ENCODE assay signal across 7 cellular contexts in the genomic region with DNA sequence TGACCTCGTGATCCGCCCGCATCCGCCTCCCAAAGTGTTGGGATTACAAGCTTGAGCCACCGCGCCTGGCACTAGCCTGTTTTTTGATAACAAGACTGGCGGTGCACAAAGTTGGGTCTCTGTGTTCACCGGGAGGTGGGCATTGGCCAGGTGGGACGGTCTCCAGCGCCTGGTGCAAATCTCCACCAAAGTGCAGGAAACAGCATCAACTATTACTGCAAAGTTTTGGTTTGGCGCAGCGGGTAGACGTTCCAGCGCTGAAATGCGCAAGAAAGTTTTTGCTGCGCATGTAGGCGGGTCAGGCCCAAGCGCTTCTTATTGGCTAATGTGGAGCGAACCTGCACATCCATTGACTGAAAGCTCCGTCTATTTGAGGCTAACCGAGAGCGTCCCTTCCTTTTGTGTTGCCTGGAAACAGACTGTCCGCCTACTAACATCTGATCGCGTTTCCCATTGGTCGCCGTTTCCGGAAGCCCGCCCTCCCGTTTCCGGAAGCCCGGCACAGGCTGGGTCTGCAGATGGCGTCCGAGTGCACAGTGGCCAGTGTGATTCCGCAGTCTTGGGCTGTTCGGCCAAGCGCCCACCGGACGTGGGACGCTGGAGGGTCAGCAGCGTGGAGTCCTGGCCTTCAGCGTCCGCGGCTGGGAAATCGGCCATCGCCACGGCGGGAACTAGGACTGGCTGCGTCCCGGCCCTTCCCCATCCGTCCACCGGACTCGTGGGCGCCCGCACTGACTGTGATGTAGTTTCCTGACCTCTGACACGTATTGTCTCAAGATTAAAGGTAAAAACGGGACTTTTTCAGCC. TPM values are rescaled to one million over a fixed set of nuclear protein-coding genes. Genes with fewer than 3 reads are reported as not detected.
DNase-seq lines count a peak whose midpoint lies in the region; ATAC-seq, FAIRE-seq and TF ChIP-seq lines count a peak whose summit lies in the region.

No MANE protein-coding gene starts in this region.

- H3K27me3 ChIP-seq in GM12878 (replicated peaks in 1 of 2; ENCODE audit: control insufficient read depth in 2 of 2, insufficient read depth in 2 of 2, low read length in 1 of 2): no peaks in the 10 kb centered on the region

- H3K9me3 ChIP-seq in GM12878 (replicated peaks; ENCODE audit: control insufficient read depth, insufficient read depth, low read length): peaks cover 4% of the 10 kb centered on the region; the same call in 2 of the 3 replicates

- no TSS peak for BruUV-seq in GM12878 (replicated peaks; lab: Mats Ljungman, UMichigan)

- ATAC-seq in GM18505 (IDR thresholded peaks at IDR 0.05; ENCODE audit: unreplicated experiment) (peak; percentile 95), HG02973 (IDR thresholded peaks at IDR 0.05; ENCODE audit: unreplicated experiment) (peak; percentile 97), GM12878 (peak; percentile 99)

- TF ChIP-seq RAD21 in GM12878 (IDR thresholded peaks at IDR 0.05; ENCODE audit: insufficient read depth, low read depth, low read length): no peak

- in situ Hi-C loops in GM12878 (cut with MboI): loop anchor here (10.0 kb wide), 1 partner anchor 337 kb away; a partner anchor contains a TSS

- RAD21 ChIA-PET in GM12878 (lab: Charles Lee; ENCODE audit: unreplicated experiment): interaction anchor here (0.6 to 1.5 kb wide), 3 partner anchors 17 to 797 kb away, joined by 3 to 5 read pairs (median 3); a partner anchor contains a TSS

- SMC1A ChIA-PET in GM12878 (lab: Charles Lee; ENCODE audit: uncharacterized antibody, unreplicated experiment): interaction anchor here (1.0 kb wide), 1 partner anchor 17 kb away, joined by 3 read pairs; a partner anchor contains a TSS

- no peak for TF ChIP-seq EP300 in GM12878 (IDR thresholded peaks at IDR 0.05; ENCODE audit: borderline replicate concordance in 1 of 2, control insufficient read depth in 1 of 2, low read depth in 2 of 2, low read length in 2 of 2)

- CTCF ChIA-PET in GM12878 (lab: Yijun Ruan, JAX): no interaction called here

- peak overlapping the region; percentile 72 for H3K9ac ChIP-seq in GM12878 (ENCODE audit: control insufficient read depth, insufficient read depth, low read length)

- no peaks in the 10 kb centered on the region for H4K20me1 ChIP-seq in GM12878 (ENCODE audit: control insufficient read depth, insufficient read depth)

- H3K4me2 ChIP-seq in GM12878 (ENCODE audit: control insufficient read depth, insufficient read depth): peak overlapping the region; percentile 87

- DNase-seq in NCI-H2029 (lab: John Stamatoyannopoulos, UW): peak; percentile 97
- peak; percentile 95 for DNase-seq in T1000 (lab: John Stamatoyannopoulos, UW)
- peak; percentile 98 for DNase-seq in GM12878 (ENCODE audit: low read depth, low spot score)
- peak; percentile 61 to 99 (median 94) for DNase-seq in hypothalamus (lab: John Stamatoyannopoulos, UW)
- peak; percentile 99 for DNase-seq in retinal pigment epithelial cell (ENCODE audit: low read depth)

- H3K4me1 ChIP-seq in GM12878 (ENCODE audit: control insufficient read depth, insufficient read depth, low read length): no peaks in the 10 kb centered on the region

- H3K27ac ChIP-seq in GM12878 (ENCODE audit: control insufficient read depth, insufficient read depth): peak overlapping the region; percentile 68

- H3K36me3 ChIP-seq in GM12878 (ENCODE audit: control insufficient read depth in 2 of 2, insufficient read depth in 2 of 2, low read length in 1 of 2): no peaks in the 10 kb centered on the region; a peak in 2 of 4 replicates

- peaks cover 6% of the 10 kb centered on the region for H3K79me2 ChIP-seq in GM12878 (ENCODE audit: control insufficient read depth, insufficient read depth, low read length)

- under 1% methylated on average over 50 of the region's 57 CpGs for WGBS in GM12878 (ENCODE audit: insufficient coverage, insufficient replicate concordance, low lambda C conversion rate, missing lambda C conversion rate)

- TF ChIP-seq CTCF in GM12878 (IDR thresholded peaks at IDR 0.05 in 2 of 3, conservative IDR thresholded peaks at IDR 0.05 in 1 of 3; ENCODE audit: control insufficient read depth in 2 of 3, extremely low read depth in 1 of 3, insufficient read depth in 1 of 3, low read depth in 3 of 3, low read length in 3 of 3) (peak; percentile 24 to 51 (median 41); a peak in 5 of 6 replicates), retinal pigment epithelial cell (conservative IDR thresholded peaks at IDR 0.05; ENCODE audit: low read depth, low read length) (peak; percentile 30)

- H3K4me3 ChIP-seq in GM12878 (peak overlapping the region; percentile 80), retinal pigment epithelial cell (ENCODE audit: low read length) (peak overlapping the region; percentile 79)

- peak; percentile 85 for TF ChIP-seq POLR2A in GM18505 (IDR thresholded peaks at IDR 0.05; ENCODE audit: borderline replicate concordance, extremely low read depth, insufficient read depth, insufficient read length)
- TF ChIP-seq POLR2A in GM12878 (IDR thresholded peaks at IDR 0.05; ENCODE audit: low read depth, low read length): peak; percentile 96

- intact Hi-C loops in GM12878 (cut with micrococcal nuclease; ENCODE audit: unreplicated experiment): no loop called here

- POLR2A ChIA-PET in GM12878 (lab: Charles Lee): interaction anchor here (0.6 to 1.4 kb wide), 5 partner anchors 21 to 1103 kb away, joined by 3 to 11 read pairs (median 5); a partner anchor contains a TSS

- peak overlapping the region; percentile 95 for H2AFZ ChIP-seq in GM12878 (ENCODE audit: control insufficient read depth, low read depth, low read length)

- peak; percentile 100 for FAIRE-seq in GM12878 (lab: Jason Lieb, UNC)

TF ChIP-seq in GM12878, 131 proteins besides CTCF, POLR2A, EP300 and RAD21 (continues in another document):
- no peak for TF ChIP-seq KAT2A (conservative IDR thresholded peaks at IDR 0.05; ENCODE audit: control insufficient read depth, low read depth, low read length)
- no peak for TF ChIP-seq FOXK2 (IDR thresholded peaks at IDR 0.05)
- TF ChIP-seq STAT3 (IDR thresholded peaks at IDR 0.05; ENCODE audit: low read depth, low read length): no peak
- TF ChIP-seq STAT1 (conservative IDR thresholded peaks at IDR 0.05): no peak; the same call in 1 of the 2 replicates
- no peak for TF ChIP-seq SMC3 (IDR thresholded peaks at IDR 0.05; ENCODE audit: borderline replicate concordance, low read length)
- no peak for TF ChIP-seq HDAC2 (IDR thresholded peaks at IDR 0.05)
- TF ChIP-seq SIX5 (IDR thresholded peaks at IDR 0.05; ENCODE audit: low read depth, low read length, severe bottlenecking): no peak
- TF ChIP-seq, protein P1, sequence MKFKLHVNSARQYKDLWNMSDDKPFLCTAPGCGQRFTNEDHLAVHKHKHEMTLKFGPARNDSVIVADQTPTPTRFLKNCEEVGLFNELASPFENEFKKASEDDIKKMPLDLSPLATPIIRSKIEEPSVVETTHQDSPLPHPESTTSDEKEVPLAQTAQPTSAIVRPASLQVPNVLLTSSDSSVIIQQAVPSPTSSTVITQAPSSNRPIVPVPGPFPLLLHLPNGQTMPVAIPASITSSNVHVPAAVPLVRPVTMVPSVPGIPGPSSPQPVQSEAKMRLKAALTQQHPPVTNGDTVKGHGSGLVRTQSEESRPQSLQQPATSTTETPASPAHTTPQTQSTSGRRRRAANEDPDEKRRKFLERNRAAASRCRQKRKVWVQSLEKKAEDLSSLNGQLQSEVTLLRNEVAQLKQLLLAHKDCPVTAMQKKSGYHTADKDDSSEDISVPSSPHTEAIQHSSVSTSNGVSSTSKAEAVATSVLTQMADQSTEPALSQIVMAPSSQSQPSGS (IDR thresholded peaks at IDR 0.05; ENCODE audit: low read length): no peak
- TF ChIP-seq, protein P2, sequence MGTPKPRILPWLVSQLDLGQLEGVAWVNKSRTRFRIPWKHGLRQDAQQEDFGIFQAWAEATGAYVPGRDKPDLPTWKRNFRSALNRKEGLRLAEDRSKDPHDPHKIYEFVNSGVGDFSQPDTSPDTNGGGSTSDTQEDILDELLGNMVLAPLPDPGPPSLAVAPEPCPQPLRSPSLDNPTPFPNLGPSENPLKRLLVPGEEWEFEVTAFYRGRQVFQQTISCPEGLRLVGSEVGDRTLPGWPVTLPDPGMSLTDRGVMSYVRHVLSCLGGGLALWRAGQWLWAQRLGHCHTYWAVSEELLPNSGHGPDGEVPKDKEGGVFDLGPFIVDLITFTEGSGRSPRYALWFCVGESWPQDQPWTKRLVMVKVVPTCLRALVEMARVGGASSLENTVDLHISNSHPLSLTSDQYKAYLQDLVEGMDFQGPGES (IDR thresholded peaks at IDR 0.05): peak; percentile 94
- TF ChIP-seq CBFB (IDR thresholded peaks at IDR 0.05; ENCODE audit: low read depth): no peak
- peak; percentile 52 for TF ChIP-seq SMARCA5 (IDR thresholded peaks at IDR 0.05)
- TF ChIP-seq CBX3 (IDR thresholded peaks at IDR 0.05; ENCODE audit: borderline replicate concordance, low read depth): no peak
- TF ChIP-seq SMAD1 (IDR thresholded peaks at IDR 0.05; ENCODE audit: low read depth, partially characterized antibody): no peak

RNA-seq across cellular contexts. Expression of a gene that starts 53.3 kb away (rescaled TPM):
- 26.2 and 28.3 TPM in 2 replicates for total RNA-seq in GM12878 (2013; cell fraction: nucleolus; rRNA removed)
- 3.7 and 5.3 TPM in 2 replicates for total RNA-seq in GM12878 (2014; rRNA removed)
- 4.9 and 5.5 TPM in 2 replicates for total RNA-seq in GM12878 (2014; rRNA removed; fragmentation: Illumina TruSeq; extraction: Trizol)
- 3.6 and 3.9 TPM in 2 replicates for total RNA-seq in GM12878 (2021)
- polyA plus RNA-seq in GM12878 (2011; ENCODE audit: low read depth): 1.9 TPM
- polyA plus RNA-seq in GM12878 (2011; rRNA removed): 5.0 and 8.3 TPM in 2 replicates
- 3.4 and 3.6 TPM in 2 replicates for polyA plus RNA-seq in GM12878 (2011; cell fraction: cytosol; rRNA removed)
- polyA plus RNA-seq in GM12878 (2011; cell fraction: nucleus; rRNA removed): 3.3 and 3.5 TPM in 2 replicates
- 2.3 and 3.1 TPM in 2 replicates for polyA plus RNA-seq in GM12878 (2012)
- polyA plus RNA-seq in GM12878 (2014; fragmentation: Illumina TruSeq; extraction: Trizol): 5.6 and 6.4 TPM in 2 replicates
- 1 to 10 TPM; 2.0 to 2.2 TPM for polyA plus RNA-seq in GM12878 (2014; fragmentation: Nextera tagmentation; extraction: Ambion mirVana)
- polyA plus RNA-seq in GM12878 (2014; rRNA removed): 3.1 and 4.2 TPM in 2 replicates
- 1 to 10 TPM; 2.7 to 2.9 TPM for polyA plus RNA-seq in GM12878 (2016; fragmentation: Nextera tagmentation; extraction: Ambion mirVana)
- polyA minus RNA-seq in GM12878 (2011; rRNA and poly(A)+ RNA removed): 4.7 and 4.9 TPM in 2 replicates
- 3.3 and 5.1 TPM in 2 replicates for polyA minus RNA-seq in GM12878 (2011; cell fraction: cytosol; rRNA and poly(A)+ RNA removed)
- 4.1 and 6.9 TPM in 2 replicates for polyA minus RNA-seq in GM12878 (2011; cell fraction: nucleus; rRNA and poly(A)+ RNA removed)

Comparison
In these comparisons a context has a peak if more than half of its experiments do, and no peak if none do; other contexts are left out.
1. Peak in every context shown above with its lines: DNase-seq, ATAC-seq, H3K4me3 ChIP-seq and H3K27ac ChIP-seq.